8 cellular contexts compared by ENCODE assay signal in genomic region chr2:9003366-9003615, GRCh38. TPM values are rescaled to one million over a fixed set of nuclear protein-coding genes. Genes with fewer than 3 reads are reported as not detected.
A peak's percentile ranks its signal among the peaks of the same experiment; 100 is the strongest.
DNase-seq lines count a peak whose midpoint lies in the region; ATAC-seq and TF ChIP-seq lines count a peak whose summit lies in the region.

No MANE protein-coding gene starts in this region.

- no peak for DNase-seq in H7
- DNase-seq in WTC11 (ENCODE audit: low spot score): no peak
- DNase-seq in spleen: no peak
- no peak for DNase-seq in activated T-helper 1 cell treated with anti-CD3 and anti-CD28 coated beads, Interleukin-12 subunit alpha, Interleukin-12 subunit beta, Interleukin-2, Interleukin-4 antibody, amounts not matched to agents 30 ng/mL and 10 ng/mL and 1 ng/mL, durations not matched to agents 14 hours and 24 hours and 36 hours (ENCODE audit: low spot score)
- DNase-seq in dedifferentiated amniotic fluid mesenchymal stem cell (ENCODE audit: extremely low spot score): no peak
- DNase-seq in stimulated activated CD4-positive, alpha-beta T cell treated with anti-CD3 and anti-CD28 coated beads, Interleukin-15, amount 100 ng/mL, for 24 hours: no peak
- DNase-seq in HPDE6-E6E7 (ENCODE audit: extremely low spot score): no peak

- no peak for TF ChIP-seq POLR2A in spleen (IDR thresholded peaks at IDR 0.05)

- 0 to 1% (median 0%) methylated on average over 3 to 25 of the region's 25 CpGs for WGBS in spleen, 5 donors

- ATAC-seq in WTC11: no peak

- no peaks in the 10 kb centered on the region for H3K27me3 Mint-ChIP-seq in WTC11 (ENCODE audit: low read depth)
- peaks cover 20% of the 10 kb centered on the region for H3K27me3 Mint-ChIP-seq in activated T-helper 1 cell treated with anti-CD3 and anti-CD28 coated beads, Interleukin-12 subunit alpha, Interleukin-12 subunit beta, Interleukin-2, Interleukin-4 antibody, amounts not matched to agents 30 ng/mL and 10 ng/mL and 1 ng/mL, durations not matched to agents 14 hours and 24 hours and 36 hours (ENCODE audit: insufficient read depth)

- POLR2A ChIA-PET in WTC11 (lab: Charles Lee): no interaction called here

- CTCF ChIA-PET in WTC11 (lab: Charles Lee): interaction anchor here (0.8 to 2.2 kb wide), 5 partner anchors 11 to 140 kb away, joined by 3 to 14 read pairs (median 6); no protein-coding TSS in a partner anchor

- no peak overlapping the region for H3K27ac Mint-ChIP-seq in WTC11
- H3K27ac Mint-ChIP-seq in activated T-helper 1 cell treated with anti-CD3 and anti-CD28 coated beads, Interleukin-12 subunit alpha, Interleukin-12 subunit beta, Interleukin-2, Interleukin-4 antibody, amounts not matched to agents 30 ng/mL and 10 ng/mL and 1 ng/mL, durations not matched to agents 14 hours and 24 hours and 36 hours: no peak overlapping the region

- H3K4me1 Mint-ChIP-seq in WTC11: peaks cover 37% of the 10 kb centered on the region
- peaks cover 23% of the 10 kb centered on the region for H3K4me1 Mint-ChIP-seq in activated T-helper 1 cell treated with anti-CD3 and anti-CD28 coated beads, Interleukin-12 subunit alpha, Interleukin-12 subunit beta, Interleukin-2, Interleukin-4 antibody, amounts not matched to agents 30 ng/mL and 10 ng/mL and 1 ng/mL, durations not matched to agents 14 hours and 24 hours and 36 hours (ENCODE audit: low read depth)

- H3K4me1 ChIP-seq in spleen: peaks cover 6 to 61% (median 18%) of the 10 kb centered on the region in 6 donors

- H3K36me3 Mint-ChIP-seq in WTC11: no peaks in the 10 kb centered on the region; the same call in 1 of the 2 replicates
- H3K36me3 Mint-ChIP-seq in activated T-helper 1 cell treated with anti-CD3 and anti-CD28 coated beads, Interleukin-12 subunit alpha, Interleukin-12 subunit beta, Interleukin-2, Interleukin-4 antibody, amounts not matched to agents 30 ng/mL and 10 ng/mL and 1 ng/mL, durations not matched to agents 14 hours and 24 hours and 36 hours (ENCODE audit: low read depth): no peaks in the 10 kb centered on the region

- peak overlapping the region in 7 of 8 donors; percentile 11 to 90 (median 77) for H3K27ac ChIP-seq in spleen

- intact Hi-C loops in spleen (cut with DNase I; ENCODE audit: low total_unique reads): no loop called here
- intact Hi-C loops in activated T-helper 1 cell treated with anti-CD3 and anti-CD28 coated beads, Interleukin-12 subunit alpha, Interleukin-12 subunit beta, Interleukin-2, Interleukin-4 antibody, amounts not matched to agents 30 ng/mL and 10 ng/mL and 1 ng/mL, durations not matched to agents 14 hours and 24 hours and 36 hours (cut with micrococcal nuclease): loop anchor here (1.0 to 5.0 kb wide), 3 partner anchors 166 to 1444 kb away; partner anchors contain the start of genes CPSF3, ITGB1BP1, KIDINS220 and ODC1

- H3K4me3 Mint-ChIP-seq in WTC11: no peak overlapping the region
- no peak overlapping the region for H3K4me3 Mint-ChIP-seq in activated T-helper 1 cell treated with anti-CD3 and anti-CD28 coated beads, Interleukin-12 subunit alpha, Interleukin-12 subunit beta, Interleukin-2, Interleukin-4 antibody, amounts not matched to agents 30 ng/mL and 10 ng/mL and 1 ng/mL, durations not matched to agents 14 hours and 24 hours and 36 hours

- no peaks in the 10 kb centered on the region for H3K9me3 Mint-ChIP-seq in WTC11
- H3K9me3 Mint-ChIP-seq in activated T-helper 1 cell treated with anti-CD3 and anti-CD28 coated beads, Interleukin-12 subunit alpha, Interleukin-12 subunit beta, Interleukin-2, Interleukin-4 antibody, amounts not matched to agents 30 ng/mL and 10 ng/mL and 1 ng/mL, durations not matched to agents 14 hours and 24 hours and 36 hours: no peaks in the 10 kb centered on the region

- H3K27me3 ChIP-seq in H7 (ENCODE audit: control insufficient read depth, insufficient read depth, low read length) (no peaks in the 10 kb centered on the region; the same call in 1 of the 2 replicates), spleen (replicated peaks in 1 of 7) (peaks cover 0 to 26% (median 12%) of the 10 kb centered on the region in 7 donors)

- no peaks in the 10 kb centered on the region for H3K9me3 ChIP-seq in iPS-18c (ENCODE audit: control insufficient read depth, insufficient read depth, low read length)
- no peaks in the 10 kb centered on the region for H3K9me3 ChIP-seq in spleen

- TF ChIP-seq CTCF in WTC11 (IDR thresholded peaks at IDR 0.05): no peak
- no peak for TF ChIP-seq CTCF in spleen (IDR thresholded peaks at IDR 0.05 in 8 of 11, conservative IDR thresholded peaks at IDR 0.05 in 3 of 11)

- H3K4me3 ChIP-seq in H7 (ENCODE audit: insufficient read depth, low read depth, low read length) (peak overlapping the region; percentile 71), iPS-18c (ENCODE audit: insufficient read depth, low read depth, low read length) (peak overlapping the region; percentile 83), spleen (peak overlapping the region; percentile 30 to 85 (median 66))

- H3K36me3 ChIP-seq in H7 (replicated peaks; ENCODE audit: control insufficient read depth, insufficient read depth, low read length) (no peaks in the 10 kb centered on the region), spleen (no peaks in the 10 kb centered on the region)

TF ChIP-seq in WTC11, 78 proteins besides CTCF, POLR2A, EP300 and RAD21 (continues in another document):
- TF ChIP-seq SMAD3 (CRISPR knock-in tag; IDR thresholded peaks at IDR 0.05; ENCODE audit: borderline replicate concordance) (no peak), KAT7 (CRISPR knock-in tag; IDR thresholded peaks at IDR 0.05; ENCODE audit: borderline replicate concordance) (peak; percentile 16; the same call in 1 of the 2 replicates), E2F5 (CRISPR knock-in tag; IDR thresholded peaks at IDR 0.05) (no peak), ATF3 (CRISPR knock-in tag; conservative IDR thresholded peaks at IDR 0.05) (no peak), ARID4B (CRISPR knock-in tag; IDR thresholded peaks at IDR 0.05; ENCODE audit: borderline replicate concordance) (no peak)

RNA-seq across cellular contexts. Expression of gene MBOAT2, which starts 0.2 kb away (rescaled TPM):
- total RNA-seq in H7 (2014; rRNA removed; shearing (Covaris generic)): 16.4 and 23.9 TPM in 2 replicates
- total RNA-seq in WTC11 (2021) (19.2 to 24.7 TPM (median 22.5 TPM) in 3 replicates), spleen (10 to 100 TPM; 10.4 to 44.1 (median 24.2) TPM)
- polyA plus RNA-seq in spleen: 1 to 10 TPM; 1.9 to 3.7 (median 1.9) TPM
- total RNA-seq in activated T-helper 1 cell treated with anti-CD3 and anti-CD28 coated beads, Interleukin-12 subunit alpha, Interleukin-12 subunit beta, Interleukin-2, Interleukin-4 antibody, amounts not matched to agents 30 ng/mL and 10 ng/mL and 1 ng/mL, durations not matched to agents 14 hours and 24 hours and 36 hours: 2.9 and 4.5 TPM in 2 replicates
